Comparison of ENCODE assay signal across 10 cellular contexts in genomic region chr5:159330131-159330530, GRCh38. TPM values are rescaled to one million over a fixed set of nuclear protein-coding genes. Genes with fewer than 3 reads are reported as not detected.
A peak's percentile ranks its signal among the peaks of the same experiment; 100 is the strongest.
DNase-seq lines count a peak whose midpoint lies in the region; ATAC-seq, FAIRE-seq and TF ChIP-seq lines count a peak whose summit lies in the region.
"Had no signal": no experiment of that assay in that cellular context is flagged by ENCODE, and none has a peak within 500 bp of the region (broad histone marks: within the 10 kb centered on the region; RNA-seq: fewer than 3 reads in every experiment).

Gene IL12B (minus strand): TSS chr5:159330487. CDS start chr5:159326782, 3,705 bp downstream.

- intact Hi-C loops in Right ventricle myocardium superior (cut with DNase I), result no loop called here
- intact Hi-C loops in activated T-helper 1 cell treated with anti-CD3 and anti-CD28 coated beads, Interleukin-12 subunit alpha, Interleukin-12 subunit beta, Interleukin-2, Interleukin-4 antibody, amounts not matched to agents 30 ng/mL and 10 ng/mL and 1 ng/mL, durations not matched to agents 14 hours and 24 hours and 36 hours (cut with micrococcal nuclease), result loop anchor here (5.0 kb wide), 3 partner anchors 153 to 657 kb away; no protein-coding TSS in a partner anchor

- H3K4me1 ChIP-seq in right atrium auricular region (peaks cover 0 to 11% of the 10 kb centered on the region in 2 donors), iPS-20b (ENCODE audit: insufficient read depth, low read length) (no peaks in the 10 kb centered on the region)

- H3K27me3 ChIP-seq in right atrium auricular region, result no peaks in the 10 kb centered on the region
- peaks cover 7% of the 10 kb centered on the region; the same call in 1 of the 2 replicates for H3K27me3 ChIP-seq in iPS-20b (ENCODE audit: insufficient read depth, low read length)

- no peak for ATAC-seq in Right ventricle myocardium superior (ENCODE audit: poor library complexity)
- ATAC-seq in HG03457 (IDR thresholded peaks at IDR 0.05; ENCODE audit: unreplicated experiment), result no peak

- no peak within 1 kb of the TSS for H3K27ac Mint-ChIP-seq in activated T-helper 1 cell treated with anti-CD3 and anti-CD28 coated beads, Interleukin-12 subunit alpha, Interleukin-12 subunit beta, Interleukin-2, Interleukin-4 antibody, amounts not matched to agents 30 ng/mL and 10 ng/mL and 1 ng/mL, durations not matched to agents 14 hours and 24 hours and 36 hours

- no peak within 1 kb of the TSS for H3K27ac ChIP-seq in right atrium auricular region
- no peak within 1 kb of the TSS for H3K27ac ChIP-seq in iPS-20b (ENCODE audit: low read length)

- peak within 1 kb of the TSS; percentile 72 for H3K4me3 Mint-ChIP-seq in activated T-helper 1 cell treated with anti-CD3 and anti-CD28 coated beads, Interleukin-12 subunit alpha, Interleukin-12 subunit beta, Interleukin-2, Interleukin-4 antibody, amounts not matched to agents 30 ng/mL and 10 ng/mL and 1 ng/mL, durations not matched to agents 14 hours and 24 hours and 36 hours

- TF ChIP-seq CTCF in right atrium auricular region (IDR thresholded peaks at IDR 0.05), result no peak

- H3K36me3 ChIP-seq in right atrium auricular region (no peaks in the 10 kb centered on the region), iPS-20b (ENCODE audit: insufficient read depth, low read depth, low read length) (no peaks in the 10 kb centered on the region)

- DNase-seq in right atrium auricular region (ENCODE audit: low spot score) (no peak), Right ventricle myocardium superior (no peak), urothelium cell line (ENCODE audit: low spot score) (peak; percentile 77), dedifferentiated amniotic fluid mesenchymal stem cell (ENCODE audit: extremely low spot score) (no peak), ureter (ENCODE audit: low spot score) (no peak)
- DNase-seq in activated T-helper 1 cell treated with anti-CD3 and anti-CD28 coated beads, Interleukin-12 subunit alpha, Interleukin-12 subunit beta, Interleukin-2, Interleukin-4 antibody, amounts not matched to agents 30 ng/mL and 10 ng/mL and 1 ng/mL, durations not matched to agents 14 hours and 24 hours and 36 hours (ENCODE audit: low spot score), result no peak
- DNase-seq: NCI-H1092; stimulated activated CD4-positive, alpha-beta T cell treated with anti-CD3 and anti-CD28 coated beads, Interleukin-4, amount 100 ng/mL, for 24 hours had no signal

- peaks cover 12% of the 10 kb centered on the region for H3K36me3 Mint-ChIP-seq in activated T-helper 1 cell treated with anti-CD3 and anti-CD28 coated beads, Interleukin-12 subunit alpha, Interleukin-12 subunit beta, Interleukin-2, Interleukin-4 antibody, amounts not matched to agents 30 ng/mL and 10 ng/mL and 1 ng/mL, durations not matched to agents 14 hours and 24 hours and 36 hours (ENCODE audit: low read depth)

- H3K4me3 ChIP-seq in right atrium auricular region, result peak within 1 kb of the TSS; percentile 35 to 56
- H3K4me3 ChIP-seq in iPS-20b (ENCODE audit: low read length), result peak within 1 kb of the TSS; percentile 59; the same call in 1 of the 2 replicates

- H3K4me1 Mint-ChIP-seq in activated T-helper 1 cell treated with anti-CD3 and anti-CD28 coated beads, Interleukin-12 subunit alpha, Interleukin-12 subunit beta, Interleukin-2, Interleukin-4 antibody, amounts not matched to agents 30 ng/mL and 10 ng/mL and 1 ng/mL, durations not matched to agents 14 hours and 24 hours and 36 hours (ENCODE audit: low read depth), result peaks cover 44% of the 10 kb centered on the region

- no peaks in the 10 kb centered on the region for H3K9me3 ChIP-seq in right atrium auricular region
- H3K9me3 ChIP-seq in iPS-20b (ENCODE audit: insufficient read depth, low read depth, low read length), result no peaks in the 10 kb centered on the region

- peak; percentile 82 for FAIRE-seq in urothelium cell line (lab: Jason Lieb, UNC)

- H3K9me3 Mint-ChIP-seq in activated T-helper 1 cell treated with anti-CD3 and anti-CD28 coated beads, Interleukin-12 subunit alpha, Interleukin-12 subunit beta, Interleukin-2, Interleukin-4 antibody, amounts not matched to agents 30 ng/mL and 10 ng/mL and 1 ng/mL, durations not matched to agents 14 hours and 24 hours and 36 hours, result peaks cover 5% of the 10 kb centered on the region

- H3K27me3 Mint-ChIP-seq in activated T-helper 1 cell treated with anti-CD3 and anti-CD28 coated beads, Interleukin-12 subunit alpha, Interleukin-12 subunit beta, Interleukin-2, Interleukin-4 antibody, amounts not matched to agents 30 ng/mL and 10 ng/mL and 1 ng/mL, durations not matched to agents 14 hours and 24 hours and 36 hours (ENCODE audit: insufficient read depth), result peaks cover 25% of the 10 kb centered on the region

- H3K9ac ChIP-seq in iPS-20b (ENCODE audit: low read depth, low read length), result no peak within 1 kb of the TSS

RNA-seq across cellular contexts. Expression of gene IL12B, which starts in this region (rescaled TPM):
- not detected for total RNA-seq in right atrium auricular region
- not detected for total RNA-seq in Right ventricle myocardium superior
- not detected in 2 replicates for total RNA-seq in activated T-helper 1 cell treated with anti-CD3 and anti-CD28 coated beads, Interleukin-12 subunit alpha, Interleukin-12 subunit beta, Interleukin-2, Interleukin-4 antibody, amounts not matched to agents 30 ng/mL and 10 ng/mL and 1 ng/mL, durations not matched to agents 14 hours and 24 hours and 36 hours
- not detected for total RNA-seq in ureter
